ENCODE assay signal across 14 cellular contexts in the genomic region with DNA sequence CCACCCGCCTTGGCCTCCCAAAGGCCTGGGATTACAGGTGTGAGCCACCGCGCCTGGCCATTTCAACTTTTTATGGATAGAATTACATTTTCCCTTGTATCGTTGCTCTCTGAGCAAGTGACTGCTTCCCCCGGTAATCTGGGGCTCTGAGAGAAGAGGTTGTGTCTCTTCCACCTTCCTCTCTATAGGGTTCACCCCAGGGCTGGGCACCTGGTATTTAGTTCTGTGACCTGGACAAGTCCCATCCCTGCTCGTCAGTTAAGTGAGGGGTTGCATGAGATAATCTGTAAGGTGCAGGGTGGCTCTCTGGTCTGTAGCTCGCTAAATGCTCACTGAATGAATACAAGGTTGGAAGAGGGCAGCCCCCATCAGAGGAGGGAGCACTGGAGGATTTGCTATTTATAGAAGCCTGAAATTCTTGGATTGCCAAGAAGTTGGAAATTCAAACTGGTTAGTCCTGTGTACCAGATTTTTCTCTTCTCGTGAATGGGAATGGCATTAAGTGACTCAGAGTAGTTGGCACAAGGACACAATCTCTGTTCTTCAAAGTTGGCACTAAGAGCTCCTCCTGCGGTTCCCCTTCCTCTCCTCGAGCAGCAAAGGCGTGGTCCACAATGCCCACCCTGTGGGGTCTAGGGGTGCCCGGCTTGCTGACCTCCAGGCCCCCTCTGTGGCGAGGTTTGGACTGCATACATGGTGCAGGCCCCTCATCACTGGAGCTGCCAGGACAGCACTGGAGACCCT.
DNase-seq lines count a peak whose midpoint lies in the region; ATAC-seq, FAIRE-seq and TF ChIP-seq lines count a peak whose summit lies in the region.
"Had no signal": no experiment of that assay in that cellular context is flagged by ENCODE, and none has a peak within 500 bp of the region (broad histone marks: within the 10 kb centered on the region; RNA-seq: fewer than 3 reads in every experiment).

No MANE protein-coding gene starts in this region.

- no peaks in the 10 kb centered on the region; the same call in 2 of the 3 replicates for H3K9me3 ChIP-seq in A549
- no peaks in the 10 kb centered on the region for H3K9me3 ChIP-seq in breast epithelium
- H3K9me3 ChIP-seq: upper lobe of left lung had no signal

- no peak for TF ChIP-seq EP300 in A549 (IDR thresholded peaks at IDR 0.05)

- TF ChIP-seq CTCF in A549 (IDR thresholded peaks at IDR 0.05) (no peak), breast epithelium (IDR thresholded peaks at IDR 0.05) (no peak)

- DNase-seq in A549 (ENCODE audit: low read depth in 1 of 2, low spot score in 1 of 2) (no peak), M059J (ENCODE audit: low read depth) (peak; percentile 90), breast epithelium (ENCODE audit: low spot score in 2 of 2) (peak in 1 of 2 donors; percentile 40), mesenteric fat pad (ENCODE audit: low spot score) (peak; percentile 83), HuH-7 (ENCODE audit: low spot score) (no peak)
- DNase-seq: H9, kidney, natural killer cell had no signal

- no peaks in the 10 kb centered on the region for H3K36me3 ChIP-seq in breast epithelium
- H3K36me3 ChIP-seq: upper lobe of left lung had no signal

- 0 out of 3 replicates have a peak overlapping the region, but pooled peaks have one; percentile 18 for H3K4me2 ChIP-seq in A549

- ATAC-seq in A549 (no peak), GM18502 (IDR thresholded peaks at IDR 0.05; ENCODE audit: poor library complexity, unreplicated experiment) (no peak), GM19351 (IDR thresholded peaks at IDR 0.05; ENCODE audit: unreplicated experiment) (no peak), GM18520 (IDR thresholded peaks at IDR 0.05; ENCODE audit: unreplicated experiment) (no peak)
- ATAC-seq: natural killer cell had no signal

- no peak for FAIRE-seq in A549 (lab: Jason Lieb, UNC)
- FAIRE-seq: colon, frontal cortex, kidney had no signal

- POLR2A ChIA-PET in A549 (lab: Yijun Ruan, JAX): no interaction called here

- H3K27ac ChIP-seq in A549 (peak overlapping the region in 1 of 2 experiments; percentile 43; a peak in 2 of 6 replicates), breast epithelium (peak overlapping the region; percentile 74)

- no peak for TF ChIP-seq RAD21 in A549 (conservative IDR thresholded peaks at IDR 0.05 in 1 of 2, IDR thresholded peaks at IDR 0.05 in 1 of 2)

- CTCF ChIA-PET in A549 (lab: Yijun Ruan, JAX): interaction anchor here (0.8 to 1.6 kb wide), 3 partner anchors 10 to 75 kb away, joined by 3 to 6 read pairs (median 3); no protein-coding TSS in a partner anchor

- intact Hi-C loops in breast epithelium (cut with DNase I; ENCODE audit: low total_unique reads): no loop called here

- no peaks in the 10 kb centered on the region for H3K27me3 ChIP-seq in breast epithelium
- H3K27me3 ChIP-seq: upper lobe of left lung had no signal

- no peak overlapping the region for H3K4me3 ChIP-seq in A549
- no peak overlapping the region for H3K4me3 ChIP-seq in breast epithelium
- H3K4me3 ChIP-seq: upper lobe of left lung had no signal

- TF ChIP-seq POLR2A in A549 (IDR thresholded peaks at IDR 0.05; ENCODE audit: low read length) (no peak), breast epithelium (IDR thresholded peaks at IDR 0.05) (no peak)

- 76% methylated on average over 9 of the region's 13 CpGs for WGBS in A549 (ENCODE audit: missing lambda C conversion rate)

- H3K4me1 ChIP-seq in A549 (peaks cover 19% of the 10 kb centered on the region; the same call in 2 of the 3 replicates), breast epithelium (peaks cover 5 to 6% of the 10 kb centered on the region in 2 donors)

TF ChIP-seq in A549, 52 proteins besides CTCF, POLR2A, EP300 and RAD21:
- TF ChIP-seq ZC3H11A (IDR thresholded peaks at IDR 0.05) (no peak), SMC3 (IDR thresholded peaks at IDR 0.05) (no peak), CBX8 (IDR thresholded peaks at IDR 0.05) (no peak)
- TF ChIP-seq, protein P1, sequence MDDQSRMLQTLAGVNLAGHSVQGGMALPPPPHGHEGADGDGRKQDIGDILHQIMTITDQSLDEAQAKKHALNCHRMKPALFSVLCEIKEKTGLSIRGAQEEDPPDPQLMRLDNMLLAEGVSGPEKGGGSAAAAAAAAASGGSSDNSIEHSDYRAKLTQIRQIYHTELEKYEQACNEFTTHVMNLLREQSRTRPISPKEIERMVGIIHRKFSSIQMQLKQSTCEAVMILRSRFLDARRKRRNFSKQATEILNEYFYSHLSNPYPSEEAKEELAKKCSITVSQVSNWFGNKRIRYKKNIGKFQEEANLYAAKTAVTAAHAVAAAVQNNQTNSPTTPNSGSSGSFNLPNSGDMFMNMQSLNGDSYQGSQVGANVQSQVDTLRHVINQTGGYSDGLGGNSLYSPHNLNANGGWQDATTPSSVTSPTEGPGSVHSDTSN (IDR thresholded peaks at IDR 0.05): no peak

Comparison
In these comparisons a context has a peak if more than half of its experiments do, and no peak if none do; other contexts are left out.
1. DNase-seq: peak in M059J (single experiment) and mesenteric fat pad (single experiment); none in A549 (0 of 2) and HuH-7 (single experiment).